In the genomic region with DNA sequence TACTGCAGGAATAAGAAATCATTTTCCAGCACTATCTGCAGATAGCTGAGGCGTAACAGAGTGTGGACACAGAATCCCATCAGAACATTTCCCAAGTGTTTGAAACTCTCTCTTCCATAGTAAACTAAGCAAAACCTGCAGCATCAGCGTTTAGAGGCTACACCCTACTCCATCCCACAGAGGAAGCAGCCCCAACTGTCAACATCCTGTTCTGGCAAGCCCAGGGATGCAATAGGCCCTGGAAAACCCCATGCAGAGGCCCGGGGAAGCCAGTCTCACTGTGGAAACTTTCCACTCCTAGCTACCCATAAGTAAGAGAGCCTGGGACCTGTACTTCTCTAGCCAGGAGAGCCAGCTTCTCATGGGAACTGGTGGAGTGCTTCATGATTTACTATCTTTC, we compare ENCODE assay signal across 11 cellular contexts.
DNase-seq lines count a peak whose midpoint lies in the region; ATAC-seq, FAIRE-seq and TF ChIP-seq lines count a peak whose summit lies in the region.
"Had no signal": no experiment of that assay in that cellular context is flagged by ENCODE, and none has a peak within 500 bp of the region (broad histone marks: within the 10 kb centered on the region; RNA-seq: fewer than 3 reads in every experiment).

No MANE protein-coding gene starts in this region.

- POLR2A ChIA-PET in GM12878 (lab: Charles Lee) = interaction anchor here (0.6 kb wide), 1 partner anchor 16 kb away, joined by 3 read pairs; no protein-coding TSS in a partner anchor

- H3K27me3 Mint-ChIP-seq in stimulated activated naive CD8-positive, alpha-beta T cell treated with anti-CD3 and anti-CD28 coated beads, Interleukin-15, amount 100 ng/mL, for 72 hours = peaks cover 5% of the 10 kb centered on the region

- CTCF ChIA-PET in GM12878 (lab: Yijun Ruan, JAX) = interaction anchor here (1.2 to 9.4 kb wide), 3 partner anchors 11 to 41 kb away, joined by 3 to 82 read pairs (median 7); no protein-coding TSS in a partner anchor

- no peak for TF ChIP-seq CTCF in GM12878 (IDR thresholded peaks at IDR 0.05 in 2 of 3, conservative IDR thresholded peaks at IDR 0.05 in 1 of 3; ENCODE audit: control insufficient read depth in 2 of 3, extremely low read depth in 1 of 3, insufficient read depth in 1 of 3, low read depth in 3 of 3, low read length in 3 of 3)

- H3K9ac ChIP-seq in GM12878 (ENCODE audit: control insufficient read depth, insufficient read depth, low read length) = no peak overlapping the region
- H3K9ac ChIP-seq: neural progenitor cell had no signal

- 29% methylated on average over 3 of the region's 3 CpGs for WGBS in GM12878 (ENCODE audit: insufficient coverage, insufficient replicate concordance, low lambda C conversion rate, missing lambda C conversion rate)
- 72 to 77% methylated on average over 3 of the region's 3 CpGs for WGBS in aorta, 2 donors

- no peak overlapping the region for H3K27ac ChIP-seq in GM12878 (ENCODE audit: control insufficient read depth, insufficient read depth)
- H3K27ac ChIP-seq in aorta (ENCODE audit: low read depth in 1 of 2, low read length in 2 of 2) = no peak overlapping the region
- H3K27ac ChIP-seq: neural progenitor cell had no signal

- H3K4me3 Mint-ChIP-seq in stimulated activated naive CD8-positive, alpha-beta T cell treated with anti-CD3 and anti-CD28 coated beads, Interleukin-15, amount 100 ng/mL, for 72 hours = no peak overlapping the region
- H3K4me3 Mint-ChIP-seq: neural progenitor cell had no signal

- H3K27me3 ChIP-seq in GM12878 (replicated peaks in 1 of 2; ENCODE audit: control insufficient read depth in 2 of 2, insufficient read depth in 2 of 2, low read length in 1 of 2) = no peaks in the 10 kb centered on the region
- H3K27me3 ChIP-seq in aorta (ENCODE audit: control insufficient read depth in 1 of 2, insufficient read depth in 2 of 2, low read length in 1 of 2) = no peaks in the 10 kb centered on the region
- H3K27me3 ChIP-seq: neural progenitor cell had no signal

- no peak for FAIRE-seq in GM12878 (lab: Jason Lieb, UNC)

- no peaks in the 10 kb centered on the region for H4K20me1 ChIP-seq in GM12878 (ENCODE audit: control insufficient read depth, insufficient read depth)

- H3K36me3 ChIP-seq in GM12878 (ENCODE audit: control insufficient read depth in 2 of 2, insufficient read depth in 2 of 2, low read length in 1 of 2) (no peaks in the 10 kb centered on the region), aorta (ENCODE audit: control insufficient read depth in 1 of 2, insufficient read depth in 2 of 2, low read length in 1 of 2) (no peaks in the 10 kb centered on the region)
- H3K36me3 ChIP-seq: neural progenitor cell had no signal

- H3K4me1 ChIP-seq in GM12878 (ENCODE audit: control insufficient read depth, insufficient read depth, low read length) (peaks cover 8% of the 10 kb centered on the region), aorta (ENCODE audit: control insufficient read depth in 1 of 2, insufficient read depth in 2 of 2, low read length in 2 of 2) (no peaks in the 10 kb centered on the region)

- TF ChIP-seq EP300 in GM12878 (IDR thresholded peaks at IDR 0.05; ENCODE audit: borderline replicate concordance in 1 of 2, control insufficient read depth in 1 of 2, low read depth in 2 of 2, low read length in 2 of 2) = no peak

- H3K9me3 Mint-ChIP-seq in stimulated activated naive CD8-positive, alpha-beta T cell treated with anti-CD3 and anti-CD28 coated beads, Interleukin-15, amount 100 ng/mL, for 72 hours = no peaks in the 10 kb centered on the region
- H3K9me3 Mint-ChIP-seq: neural progenitor cell had no signal

- peaks cover 26% of the 10 kb centered on the region for H3K4me1 Mint-ChIP-seq in stimulated activated naive CD8-positive, alpha-beta T cell treated with anti-CD3 and anti-CD28 coated beads, Interleukin-15, amount 100 ng/mL, for 72 hours

- H2AFZ ChIP-seq in GM12878 (ENCODE audit: control insufficient read depth, low read depth, low read length) = no peak overlapping the region
- H2AFZ ChIP-seq: neural progenitor cell had no signal

- no peak overlapping the region for H3K27ac Mint-ChIP-seq in stimulated activated naive CD8-positive, alpha-beta T cell treated with anti-CD3 and anti-CD28 coated beads, Interleukin-15, amount 100 ng/mL, for 72 hours
- H3K27ac Mint-ChIP-seq: neural progenitor cell had no signal

- no TSS peak for BruUV-seq in GM12878 (replicated peaks; lab: Mats Ljungman, UMichigan)

- no peak for TF ChIP-seq RAD21 in GM12878 (IDR thresholded peaks at IDR 0.05; ENCODE audit: insufficient read depth, low read depth, low read length)

- TF ChIP-seq POLR2A in GM12878 (IDR thresholded peaks at IDR 0.05; ENCODE audit: low read depth, low read length) = no peak

- no peak for DNase-seq in stimulated activated naive CD8-positive, alpha-beta T cell treated with anti-CD3 and anti-CD28 coated beads, Interleukin-15, amount 100 ng/mL, for 72 hours
- DNase-seq in stimulated activated naive CD8-positive, alpha-beta T cell treated with anti-CD3 and anti-CD28 coated beads, Interleukin-15, Interleukin-2, amounts not matched to agents 100 U/mL and 50 U/mL, for 24 hours = no peak
- no peak for DNase-seq in GM12878 (ENCODE audit: low read depth, low spot score)
- peak; percentile 29 to 61 for DNase-seq in left colon
- DNase-seq in aorta = peak in 1 of 2 donors; percentile 75
- no peak for DNase-seq in activated CD8-positive, alpha-beta memory T cell treated with anti-CD3 and anti-CD28 coated beads, Interleukin-2, amount 50 U/mL, for 4 hours
- DNase-seq in NCI-H187 (lab: John Stamatoyannopoulos, UW) = no peak
- DNase-seq: SHP77 treated with DMSO at 0.1 percent for 48 hours; stimulated activated CD4-positive, alpha-beta T cell treated with anti-CD3 and anti-CD28 coated beads, Interleukin-4, amount 100 ng/mL, for 1 hour had no signal

- H3K9me3 ChIP-seq in GM12878 (replicated peaks; ENCODE audit: control insufficient read depth, insufficient read depth, low read length) (no peaks in the 10 kb centered on the region), aorta (ENCODE audit: control insufficient read depth, low read length) (no peaks in the 10 kb centered on the region)

- no peak overlapping the region for H3K4me3 ChIP-seq in GM12878
- no peak overlapping the region for H3K4me3 ChIP-seq in aorta (ENCODE audit: low read length in 2 of 2)
- H3K4me3 ChIP-seq: neural progenitor cell had no signal

- intact Hi-C loops in GM12878 (cut with micrococcal nuclease; ENCODE audit: unreplicated experiment) (no loop called here), left colon (cut with DNase I, micrococcal nuclease) (no loop called here), aorta (cut with DNase I) (no loop called here)

- no peak overlapping the region for H3K4me2 ChIP-seq in GM12878 (ENCODE audit: control insufficient read depth, insufficient read depth)
- H3K4me2 ChIP-seq: neural progenitor cell had no signal

- in situ Hi-C loops in GM12878 (cut with MboI) = no loop called here

- peak; percentile 51 for ATAC-seq in stimulated activated naive CD8-positive, alpha-beta T cell treated with anti-CD3 and anti-CD28 coated beads, Interleukin-15, amount 100 ng/mL, for 72 hours
- ATAC-seq in stimulated activated naive CD8-positive, alpha-beta T cell treated with anti-CD3 and anti-CD28 coated beads, Interleukin-15, Interleukin-2, amounts not matched to agents 100 U/mL and 50 U/mL, for 24 hours = no peak
- ATAC-seq in GM12878 (0 out of 3 replicates have a peak, but pooled peaks have one; percentile 35), left colon (peak; percentile 46), aorta (ENCODE audit: low FRiP score) (peak; percentile 26), GM19463 (IDR thresholded peaks at IDR 0.05; ENCODE audit: unreplicated experiment) (no peak)

- H3K79me2 ChIP-seq in GM12878 (ENCODE audit: control insufficient read depth, insufficient read depth, low read length) = no peaks in the 10 kb centered on the region

- RAD21 ChIA-PET in GM12878 (lab: Charles Lee; ENCODE audit: unreplicated experiment) = interaction anchor here (1.3 to 8.5 kb wide), 3 partner anchors 24 to 82 kb away, joined by 3 to 48 read pairs (median 3); no protein-coding TSS in a partner anchor

- SMC1A ChIA-PET in GM12878 (lab: Charles Lee; ENCODE audit: uncharacterized antibody, unreplicated experiment) = interaction anchor here (0.9 to 2.1 kb wide), 3 partner anchors 18 to 41 kb away, joined by 3 to 9 read pairs (median 3); no protein-coding TSS in a partner anchor

TF ChIP-seq in GM12878, 131 proteins besides CTCF, POLR2A, EP300 and RAD21:
- no peak for TF ChIP-seq ATF2 (IDR thresholded peaks at IDR 0.05; ENCODE audit: low read length)
- TF ChIP-seq EED (IDR thresholded peaks at IDR 0.05; ENCODE audit: low read depth) = 0 out of 2 replicates have a peak, but pooled peaks have one; percentile 22
- no peak for TF ChIP-seq PAX5 (IDR thresholded peaks at IDR 0.05; ENCODE audit: borderline replicate concordance, low read depth, low read length)
- TF ChIP-seq ZBTB33 (IDR thresholded peaks at IDR 0.05) = no peak
TF ChIP-seq in GM12878: peak in this region for 1.

Comparison
In these comparisons a context has a peak if more than half of its experiments do, and no peak if none do; other contexts are left out.
1. ATAC-seq: peak in stimulated activated naive CD8-positive, alpha-beta T cell treated with anti-CD3 and anti-CD28 coated beads, Interleukin-15, amount 100 ng/mL, for 72 hours (single experiment), GM12878 (single experiment), left colon (single experiment) and aorta (single experiment); none in stimulated activated naive CD8-positive, alpha-beta T cell treated with anti-CD3 and anti-CD28 coated beads, Interleukin-15, Interleukin-2, amounts not matched to agents 100 U/mL and 50 U/mL, for 24 hours (single experiment) and GM19463 (single experiment).
2. DNase-seq: peak in left colon (2 of 2); none in stimulated activated naive CD8-positive, alpha-beta T cell treated with anti-CD3 and anti-CD28 coated beads, Interleukin-15, amount 100 ng/mL, for 72 hours (0 of 2), stimulated activated naive CD8-positive, alpha-beta T cell treated with anti-CD3 and anti-CD28 coated beads, Interleukin-15, Interleukin-2, amounts not matched to agents 100 U/mL and 50 U/mL, for 24 hours (single experiment), GM12878 (single experiment), activated CD8-positive, alpha-beta memory T cell treated with anti-CD3 and anti-CD28 coated beads, Interleukin-2, amount 50 U/mL, for 4 hours (single experiment) and NCI-H187 (0 of 2).